Comparison of ENCODE assay signal across 21 cellular contexts in genomic region chr9:32672478-32672877, GRCh38. TPM values are rescaled to one million over a fixed set of nuclear protein-coding genes. Genes with fewer than 3 reads are reported as not detected.
A peak's percentile ranks its signal among the peaks of the same experiment; 100 is the strongest.
DNase-seq lines count a peak whose midpoint lies in the region; ATAC-seq and TF ChIP-seq lines count a peak whose summit lies in the region.
"Had no signal": no experiment of that assay in that cellular context is flagged by ENCODE, and none has a peak within 500 bp of the region (broad histone marks: within the 10 kb centered on the region; RNA-seq: fewer than 3 reads in every experiment).

No MANE protein-coding gene starts in this region.

- H3K4me3 ChIP-seq in BJ (ENCODE audit: low read depth, low read length): no peak overlapping the region
- no peak overlapping the region for H3K4me3 ChIP-seq in brain microvascular endothelial cell (ENCODE audit: low read depth, low read length)
- no peak overlapping the region for H3K4me3 ChIP-seq in right lobe of liver
- H3K4me3 ChIP-seq: body of pancreas, dorsolateral prefrontal cortex, GM23338, prostate gland, vagina had no signal

- intact Hi-C loops in right lobe of liver (cut with DNase I): no loop called here

- in situ Hi-C loops in brain microvascular endothelial cell (cut with HindIII; ENCODE audit: low pct_ligation_motif_present, low sequenced_read_pairs): no loop called here

- 49% methylated on average over 5 of the region's 6 CpGs for WGBS in right lobe of liver (ENCODE audit: insufficient coverage, low coverage, low lambda C conversion rate, missing lambda C conversion rate)

- TF ChIP-seq CTCF in BJ (IDR thresholded peaks at IDR 0.05; ENCODE audit: insufficient read depth, low read depth, low read length) (no peak), brain microvascular endothelial cell (IDR thresholded peaks at IDR 0.05; ENCODE audit: low read depth, low read length, missing control alignments) (no peak), right lobe of liver (IDR thresholded peaks at IDR 0.05) (no peak), omental fat pad (IDR thresholded peaks at IDR 0.05) (no peak)

- CTCF ChIA-PET in BJ (lab: Yijun Ruan, JAX): no interaction called here

- H3K27ac ChIP-seq in brain microvascular endothelial cell (no peak overlapping the region), right lobe of liver (no peak overlapping the region)
- H3K27ac ChIP-seq: body of pancreas, dorsolateral prefrontal cortex, foreskin keratinocyte, prostate gland, vagina had no signal

- no peak for TF ChIP-seq POLR2A in right lobe of liver (IDR thresholded peaks at IDR 0.05)

- H3K27me3 ChIP-seq in BJ (ENCODE audit: control insufficient read depth, insufficient read depth, low read length) (no peaks in the 10 kb centered on the region), brain microvascular endothelial cell (replicated peaks) (no peaks in the 10 kb centered on the region), right lobe of liver (no peaks in the 10 kb centered on the region)
- H3K27me3 ChIP-seq: body of pancreas, dorsolateral prefrontal cortex, foreskin keratinocyte, vagina had no signal

- peak; percentile 15 for DNase-seq in BJ (ENCODE audit: low read depth)
- DNase-seq in M059J (ENCODE audit: low read depth): peak; percentile 86
- DNase-seq in brain microvascular endothelial cell: peak; percentile 19
- DNase-seq in non-pigmented ciliary epithelial cell (ENCODE audit: low read depth): peak; percentile 80
- DNase-seq in stimulated activated CD4-positive, alpha-beta T cell treated with anti-CD3 and anti-CD28 coated beads, Interleukin-2, amount 100 ng/mL, for 48 hours: no peak
- DNase-seq in right lobe of liver: no peak
- no peak for DNase-seq in omental fat pad (ENCODE audit: low spot score)
- DNase-seq: activated gamma-delta T cell; body of pancreas; C1 segment of cervical spinal cord; dorsolateral prefrontal cortex; foreskin keratinocyte; NCI-H2081; NCI-H524 treated with DMSO at 0.1 percent for 48 hours; stimulated activated naive CD8-positive, alpha-beta T cell treated with anti-CD3 and anti-CD28 coated beads, Interleukin-15, amount 100 ng/mL, for 72 hours had no signal

- H3K9me3 ChIP-seq in right lobe of liver: no peaks in the 10 kb centered on the region
- H3K9me3 ChIP-seq: body of pancreas, prostate gland, vagina had no signal

- H3K36me3 ChIP-seq in BJ (ENCODE audit: control insufficient read depth, insufficient read depth, low read length) (no peaks in the 10 kb centered on the region), brain microvascular endothelial cell (replicated peaks) (no peaks in the 10 kb centered on the region), right lobe of liver (no peaks in the 10 kb centered on the region)
- H3K36me3 ChIP-seq: prostate gland, vagina had no signal

- ATAC-seq in HG02973 (IDR thresholded peaks at IDR 0.05; ENCODE audit: unreplicated experiment) (no peak), right lobe of liver (no peak), omental fat pad (ENCODE audit: low FRiP score) (no peak)
- ATAC-seq: body of pancreas, foreskin keratinocyte, GM23338, WTC11 had no signal

- POLR2A ChIA-PET in BJ (lab: Charles Lee): no interaction called here

- H3K4me1 ChIP-seq in right lobe of liver: no peaks in the 10 kb centered on the region
- H3K4me1 ChIP-seq: body of pancreas, foreskin keratinocyte, prostate gland, vagina had no signal

RNA-seq across cellular contexts. Expression of gene TAF1L, which starts 37.0 kb away (rescaled TPM):
- polyA plus RNA-seq in BJ (2011; rRNA removed): 0.01 TPM in 1 of 2 replicates, not detected in the other
- polyA minus RNA-seq in BJ (2011; rRNA and poly(A)+ RNA removed): not detected in 2 replicates
- 0.02 TPM in 2 replicates for total RNA-seq in M059J (2014; rRNA removed; shearing (Covaris generic))
- total RNA-seq in right lobe of liver (not detected), omental fat pad (not detected)
- total RNA-seq: body of pancreas, foreskin keratinocyte, liver, vagina had no signal
- polyA plus RNA-seq: foreskin keratinocyte, GM23338, liver had no signal

Comparison
In these comparisons a context has a peak if more than half of its experiments do, and no peak if none do; other contexts are left out.
1. DNase-seq: peak in BJ (single experiment), M059J (single experiment), brain microvascular endothelial cell (single experiment) and non-pigmented ciliary epithelial cell (single experiment); none in stimulated activated CD4-positive, alpha-beta T cell treated with anti-CD3 and anti-CD28 coated beads, Interleukin-2, amount 100 ng/mL, for 48 hours (0 of 2), right lobe of liver (0 of 3) and omental fat pad (single experiment).